In genomic region chr15:74531144-74531811, GRCh38 we compare ENCODE assay signal across 12 cellular contexts. TPM values are rescaled to one million over a fixed set of nuclear protein-coding genes. Genes with fewer than 3 reads are reported as not detected.
DNase-seq lines count a peak whose midpoint lies in the region; ATAC-seq, FAIRE-seq and TF ChIP-seq lines count a peak whose summit lies in the region.
"Had no signal": no experiment of that assay in that cellular context is flagged by ENCODE, and none has a peak within 500 bp of the region (broad histone marks: within the 10 kb centered on the region; RNA-seq: fewer than 3 reads in every experiment).

No MANE protein-coding gene starts in this region.

- H3K4me2 ChIP-seq in GM23338 (peak overlapping the region; percentile 20), trophoblast cell (ENCODE audit: low read length) (peak overlapping the region; percentile 36)

- no peak for TF ChIP-seq CTCF in GM23338 (conservative IDR thresholded peaks at IDR 0.05; ENCODE audit: low read depth in 2 of 2)
- no peak for TF ChIP-seq CTCF in fibroblast of pulmonary artery (IDR thresholded peaks at IDR 0.05; ENCODE audit: low read length, missing control alignments)
- TF ChIP-seq CTCF in pancreas (IDR thresholded peaks at IDR 0.05), result no peak

- intact Hi-C loops in pancreas (cut with DNase I), result no loop called here

- H3K27me3 ChIP-seq in GM23338 (ENCODE audit: insufficient read depth) (no peaks in the 10 kb centered on the region), SJSA1 (replicated peaks) (no peaks in the 10 kb centered on the region), trophoblast cell (ENCODE audit: insufficient read depth, low read length) (no peaks in the 10 kb centered on the region), pancreas (no peaks in the 10 kb centered on the region)

- H2AK5ac ChIP-seq in trophoblast cell (ENCODE audit: low read length), result no peak overlapping the region

- H3K27ac Mint-ChIP-seq in GM23338, result peak overlapping the region; percentile 95
- no peak overlapping the region for H3K27ac Mint-ChIP-seq in activated CD4-positive, alpha-beta memory T cell treated with anti-CD3 and anti-CD28 coated beads, Interleukin-2, amount 10 ng/mL, durations not matched to agents 7 days and 5 days
- H3K27ac Mint-ChIP-seq: stimulated activated naive CD8-positive, alpha-beta T cell treated with anti-CD3 and anti-CD28 coated beads, Interleukin-15, amount 100 ng/mL, for 72 hours had no signal

- no peak overlapping the region for H3K9ac ChIP-seq in trophoblast cell (ENCODE audit: low read length)

- no peaks in the 10 kb centered on the region for H3K79me2 ChIP-seq in GM23338 (replicated peaks; ENCODE audit: insufficient read depth)
- peaks cover 2% of the 10 kb centered on the region for H3K79me2 ChIP-seq in trophoblast cell (ENCODE audit: control insufficient read depth, insufficient read depth, low read length, poor library complexity)

- no peak overlapping the region for H2AFZ ChIP-seq in GM23338
- H2AFZ ChIP-seq in trophoblast cell (ENCODE audit: insufficient read depth, low read length, poor library complexity), result no peak overlapping the region

- peaks cover 23% of the 10 kb centered on the region for H3K4me1 Mint-ChIP-seq in GM23338
- H3K4me1 Mint-ChIP-seq in activated CD4-positive, alpha-beta memory T cell treated with anti-CD3 and anti-CD28 coated beads, Interleukin-2, amount 10 ng/mL, durations not matched to agents 7 days and 5 days, result peaks cover 7% of the 10 kb centered on the region

- no peaks in the 10 kb centered on the region for H4K20me1 ChIP-seq in GM23338 (replicated peaks; ENCODE audit: insufficient read depth)

- peak; percentile 95 for DNase-seq in GM23338 (ENCODE audit: low spot score)
- DNase-seq in SJSA1 (ENCODE audit: low read depth in 1 of 2, low spot score in 2 of 2), result peak; percentile 91 to 93
- DNase-seq in fibroblast of pulmonary artery (ENCODE audit: low read depth), result peak; percentile 59
- peak; percentile 88 to 95 for DNase-seq in trophoblast cell
- DNase-seq in activated CD4-positive, alpha-beta memory T cell treated with anti-CD3 and anti-CD28 coated beads, Interleukin-2, amount 10 ng/mL, durations not matched to agents 7 days and 5 days, result no peak
- no peak for DNase-seq in pancreas
- no peak for DNase-seq in hippocampal formation (lab: John Stamatoyannopoulos, UW)
- DNase-seq: activated effector memory CD4-positive, alpha-beta T cell treated with Interleukin-2 at 50 U/mL for 16 hours; stimulated activated CD4-positive, alpha-beta T cell treated with anti-CD3 and anti-CD28 coated beads, Interleukin-15, amount 100 ng/mL, for 24 hours; stimulated activated naive CD8-positive, alpha-beta T cell treated with anti-CD3 and anti-CD28 coated beads, Interleukin-15, amount 100 ng/mL, for 72 hours had no signal

- no peak overlapping the region for H3K14ac ChIP-seq in trophoblast cell (ENCODE audit: low read length)

- CTCF ChIA-PET in activated CD4-positive, alpha-beta memory T cell treated with anti-CD3 and anti-CD28 coated beads, Interleukin-2, amount 10 ng/mL, durations not matched to agents 7 days and 5 days (lab: Charles Lee), result interaction anchor here (0.6 kb wide), 1 partner anchor 986 kb away, joined by 3 read pairs; no protein-coding TSS in a partner anchor

- no peak overlapping the region for H2BK120ac ChIP-seq in trophoblast cell (ENCODE audit: insufficient read depth, low read length, poor library complexity)

- WGBS in trophoblast cell (ENCODE audit: extremely low coverage, insufficient coverage, insufficient read length), result no CpG with 5 or more reads among the region's 4 CpGs
- 77 to 85% methylated on average over 4 of the region's 4 CpGs for WGBS in pancreas, 2 donors

- no peak overlapping the region for H4K8ac ChIP-seq in trophoblast cell (ENCODE audit: low read depth, low read length)

- H3K4me1 ChIP-seq in GM23338 (ENCODE audit: insufficient read depth), result peaks cover 22% of the 10 kb centered on the region
- H3K4me1 ChIP-seq in SJSA1 (replicated peaks), result peaks cover 30% of the 10 kb centered on the region
- peaks cover 6 to 12% of the 10 kb centered on the region in 2 experiments for H3K4me1 ChIP-seq in trophoblast cell (ENCODE audit: control insufficient read depth in 1 of 2, insufficient read depth in 2 of 2, low read length in 2 of 2)
- H3K4me1 ChIP-seq in pancreas, result no peaks in the 10 kb centered on the region

- H3K4ac ChIP-seq in trophoblast cell (ENCODE audit: low read depth, low read length), result no peak overlapping the region

- H2BK5ac ChIP-seq in trophoblast cell (ENCODE audit: low read depth, low read length, poor library complexity), result peak overlapping the region; percentile 82

- no peaks in the 10 kb centered on the region for H3K36me3 ChIP-seq in GM23338 (ENCODE audit: insufficient read depth)
- no peaks in the 10 kb centered on the region for H3K36me3 ChIP-seq in SJSA1
- no peaks in the 10 kb centered on the region for H3K36me3 ChIP-seq in trophoblast cell (ENCODE audit: control insufficient read depth in 1 of 2, insufficient read depth in 2 of 2, low read length in 2 of 2)
- no peaks in the 10 kb centered on the region for H3K36me3 ChIP-seq in pancreas

- no peak for FAIRE-seq in pancreas (lab: Jason Lieb, UNC)
- FAIRE-seq: GM19239 had no signal

- H3K9me3 Mint-ChIP-seq in GM23338, result no peaks in the 10 kb centered on the region
- H3K9me3 Mint-ChIP-seq in activated CD4-positive, alpha-beta memory T cell treated with anti-CD3 and anti-CD28 coated beads, Interleukin-2, amount 10 ng/mL, durations not matched to agents 7 days and 5 days, result no peaks in the 10 kb centered on the region
- H3K9me3 Mint-ChIP-seq: stimulated activated naive CD8-positive, alpha-beta T cell treated with anti-CD3 and anti-CD28 coated beads, Interleukin-15, amount 100 ng/mL, for 72 hours had no signal

- no peaks in the 10 kb centered on the region for H3K9me2 ChIP-seq in GM23338 (ENCODE audit: insufficient read depth)

- H3K36me3 Mint-ChIP-seq in GM23338 (ENCODE audit: low read depth), result no peaks in the 10 kb centered on the region
- no peaks in the 10 kb centered on the region for H3K36me3 Mint-ChIP-seq in activated CD4-positive, alpha-beta memory T cell treated with anti-CD3 and anti-CD28 coated beads, Interleukin-2, amount 10 ng/mL, durations not matched to agents 7 days and 5 days (ENCODE audit: low read depth)

- H4K91ac ChIP-seq in trophoblast cell (ENCODE audit: low read depth, low read length), result no peak overlapping the region

- H3K9me3 ChIP-seq in SJSA1 (replicated peaks) (no peaks in the 10 kb centered on the region), trophoblast cell (ENCODE audit: insufficient read depth, low read depth, low read length) (no peaks in the 10 kb centered on the region), pancreas (no peaks in the 10 kb centered on the region)

- peak overlapping the region; percentile 4 for H3K4me3 Mint-ChIP-seq in GM23338
- no peak overlapping the region for H3K4me3 Mint-ChIP-seq in activated CD4-positive, alpha-beta memory T cell treated with anti-CD3 and anti-CD28 coated beads, Interleukin-2, amount 10 ng/mL, durations not matched to agents 7 days and 5 days
- H3K4me3 Mint-ChIP-seq: stimulated activated naive CD8-positive, alpha-beta T cell treated with anti-CD3 and anti-CD28 coated beads, Interleukin-15, amount 100 ng/mL, for 72 hours had no signal

- peaks cover 13% of the 10 kb centered on the region for H3K79me1 ChIP-seq in trophoblast cell (ENCODE audit: low read length)

- H3K27ac ChIP-seq in GM23338 (ENCODE audit: low read depth) (peak overlapping the region; percentile 89), SJSA1 (peak overlapping the region; percentile 57), trophoblast cell (ENCODE audit: low read depth, low read length) (peak overlapping the region; percentile 91), pancreas (no peak overlapping the region)

- H3K4me3 ChIP-seq in GM23338 (peak overlapping the region; percentile 2; the same call in 1 of the 2 replicates), SJSA1 (no peak overlapping the region), fibroblast of pulmonary artery (replicated peaks; ENCODE audit: low read depth, low read length) (no peak overlapping the region), trophoblast cell (ENCODE audit: low read depth, low read length) (no peak overlapping the region), pancreas (no peak overlapping the region)

- H3K27me3 Mint-ChIP-seq in GM23338 (ENCODE audit: insufficient read depth, low read depth, poor library complexity), result peaks cover 3% of the 10 kb centered on the region
- no peaks in the 10 kb centered on the region for H3K27me3 Mint-ChIP-seq in activated CD4-positive, alpha-beta memory T cell treated with anti-CD3 and anti-CD28 coated beads, Interleukin-2, amount 10 ng/mL, durations not matched to agents 7 days and 5 days
- H3K27me3 Mint-ChIP-seq: stimulated activated naive CD8-positive, alpha-beta T cell treated with anti-CD3 and anti-CD28 coated beads, Interleukin-15, amount 100 ng/mL, for 72 hours had no signal

- H3K18ac ChIP-seq in trophoblast cell (ENCODE audit: low read length), result no peak overlapping the region

- POLR2A ChIA-PET in activated CD4-positive, alpha-beta memory T cell treated with anti-CD3 and anti-CD28 coated beads, Interleukin-2, amount 10 ng/mL, durations not matched to agents 7 days and 5 days (lab: Charles Lee), result interaction anchor here (2.2 kb wide), 1 partner anchor 9 kb away, joined by 8 read pairs; the partner anchor contains the start of gene ARID3B

- peaks cover 3% of the 10 kb centered on the region; the same call in 1 of the 2 replicates for H3F3A ChIP-seq in GM23338 (replicated peaks; ENCODE audit: low read depth)

- H2BK12ac ChIP-seq in trophoblast cell (ENCODE audit: low read length), result peak overlapping the region; percentile 27

- ATAC-seq in GM23338, result peak; percentile 96
- no peak for ATAC-seq in pancreas
- no peak for ATAC-seq in HG03097 (IDR thresholded peaks at IDR 0.05; ENCODE audit: low FRiP score, unreplicated experiment)
- ATAC-seq: stimulated activated naive CD8-positive, alpha-beta T cell treated with anti-CD3 and anti-CD28 coated beads, Interleukin-15, amount 100 ng/mL, for 72 hours had no signal

- no peak overlapping the region for H3K23ac ChIP-seq in trophoblast cell (ENCODE audit: low read length)

- H4K12ac ChIP-seq in trophoblast cell (ENCODE audit: low read depth, low read length), result no peak overlapping the region

TF ChIP-seq in GM23338, 12 proteins besides CTCF, POLR2A, EP300 and RAD21 (continues in another document):
- peak; percentile 54 for TF ChIP-seq CREB1 (CRISPR knock-in tag; IDR thresholded peaks at IDR 0.05; ENCODE audit: low read depth)
- peak; percentile 78; the same call in 1 of the 2 replicates for TF ChIP-seq NANOG (IDR thresholded peaks at IDR 0.05; ENCODE audit: borderline replicate concordance)
- no peak for TF ChIP-seq EZH2phosphoT487 (IDR thresholded peaks at IDR 0.05; ENCODE audit: unreplicated experiment)
- TF ChIP-seq ZNF331 (CRISPR knock-in tag; IDR thresholded peaks at IDR 0.05; ENCODE audit: low read depth), result no peak

RNA-seq across cellular contexts. Expression of gene ARID3B, which starts 9.7 kb away (rescaled TPM):
- 114 and 147 TPM in 2 replicates for total RNA-seq in GM23338 (2014; rRNA removed; shearing (Covaris generic))
- polyA plus RNA-seq in GM23338 (2016; fragmentation: Nextera tagmentation; extraction: Ambion mirVana) (65.5 and 72.8 TPM in 2 replicates), pancreas (1 to 10 TPM; 4.2 to 4.8 TPM)
- total RNA-seq in SJSA1 (2014; rRNA removed; shearing (Covaris generic)), result 0.44 and 1.4 TPM in 2 replicates
- polyA plus RNA-seq in trophoblast cell (2013), result 92.5 and 95.1 TPM in 2 replicates
- total RNA-seq in activated CD4-positive, alpha-beta memory T cell treated with anti-CD3 and anti-CD28 coated beads, Interleukin-2, amount 10 ng/mL, durations not matched to agents 7 days and 5 days, result 10 to 100 TPM; 49.2 to 52.1 TPM
- total RNA-seq in pancreas, result 1 to 10 TPM; 2.9 to 4.5 (median 3.5) TPM

Comparison
In these comparisons a context has a peak if more than half of its experiments do, and no peak if none do; other contexts are left out.
1. DNase-seq: peak in GM23338 (single experiment), SJSA1 (2 of 2), fibroblast of pulmonary artery (single experiment) and trophoblast cell (2 of 2); none in activated CD4-positive, alpha-beta memory T cell treated with anti-CD3 and anti-CD28 coated beads, Interleukin-2, amount 10 ng/mL, durations not matched to agents 7 days and 5 days (single experiment), pancreas (0 of 6) and hippocampal formation (0 of 2).
2. H3K27ac ChIP-seq: peak in GM23338 (single experiment), SJSA1 (single experiment) and trophoblast cell (single experiment); none in pancreas (0 of 4).
3. RNA of gene ARID3B, which starts 9.7 kb away (total RNA-seq): 114 to 147 TPM in GM23338 and 49.2 to 52.1 TPM in activated CD4-positive, alpha-beta memory T cell treated with anti-CD3 and anti-CD28 coated beads, Interleukin-2, amount 10 ng/mL, durations not matched to agents 7 days and 5 days; 2.9 to 4.5 TPM in pancreas and 0.44 to 1.4 TPM in SJSA1; every median in the first group is over 4 times any median in the second.